In the genomic region with DNA sequence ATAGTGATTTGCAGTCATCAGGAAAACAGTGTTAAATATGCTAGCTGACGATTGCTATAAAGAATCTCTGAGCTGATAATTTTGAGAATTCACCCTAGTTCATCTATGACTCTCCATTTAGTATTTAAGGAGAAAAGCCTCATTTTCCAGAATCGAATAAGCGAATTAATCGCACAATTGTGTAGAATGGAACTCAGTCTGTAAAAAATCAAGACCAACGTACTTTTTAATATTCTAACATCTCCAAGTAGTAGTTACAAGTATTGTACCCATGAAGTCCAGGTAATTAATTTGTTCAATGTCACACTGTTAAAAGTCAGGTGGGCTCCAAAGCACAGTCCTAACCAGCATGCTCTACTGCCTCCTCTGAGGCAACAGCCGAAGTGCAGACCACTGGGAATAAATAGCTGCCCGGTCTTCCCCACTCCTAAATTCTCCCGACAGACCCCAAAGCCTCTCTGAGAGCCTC, we compare ENCODE assay signal across 8 cellular contexts. TPM values are rescaled to one million over a fixed set of nuclear protein-coding genes. Genes with fewer than 3 reads are reported as not detected.
DNase-seq lines count a peak whose midpoint lies in the region; ATAC-seq, FAIRE-seq and TF ChIP-seq lines count a peak whose summit lies in the region.

No MANE protein-coding gene starts in this region.

- CTCF ChIA-PET in A549 (lab: Yijun Ruan, JAX), result interaction anchor here (0.7 to 2.8 kb wide), 27 partner anchors 9 to 378 kb away, joined by 3 to 17 read pairs (median 4); a partner anchor contains a TSS

- H3K27ac Mint-ChIP-seq in nephron, result peak overlapping the region; percentile 95 to 98 (median 95)

- peaks cover 26% of the 10 kb centered on the region for H3K4me1 ChIP-seq in A549

- POLR2A ChIA-PET in A549 (lab: Yijun Ruan, JAX), result interaction anchor here (0.7 to 2.1 kb wide), 5 partner anchors 15 to 185 kb away, joined by 3 to 12 read pairs (median 7); a partner anchor contains a TSS

- H3K4me3 Mint-ChIP-seq in nephron, result peak overlapping the region; percentile 95 to 99 (median 95)

- no peaks in the 10 kb centered on the region for H3K9me3 ChIP-seq in A549

- no peak for TF ChIP-seq EP300 in A549 (IDR thresholded peaks at IDR 0.05)

- H3K4me3 ChIP-seq in A549, result peak overlapping the region; percentile 82

- peaks cover 15% of the 10 kb centered on the region for H3K36me3 Mint-ChIP-seq in nephron (ENCODE audit: low read depth)

- H3K4me1 Mint-ChIP-seq in nephron, result peaks cover 42% of the 10 kb centered on the region

- TF ChIP-seq CTCF in A549 (IDR thresholded peaks at IDR 0.05) (no peak), nephron (IDR thresholded peaks at IDR 0.05; ENCODE audit: unreplicated experiment in 3 of 3) (no peak)

- peak overlapping the region; percentile 88 to 94 for H3K27ac ChIP-seq in A549
- peak overlapping the region; percentile 94 for H3K27ac ChIP-seq in caudate nucleus (ENCODE audit: low read depth, low read length)

- DNase-seq in A549 (ENCODE audit: low read depth in 1 of 2, low spot score in 1 of 2) (no peak), caudate nucleus (lab: John Stamatoyannopoulos, UW) (no peak), GDM1 (lab: John Stamatoyannopoulos, UW) (no peak), HPDE6-E6E7 (ENCODE audit: extremely low spot score) (no peak)
- no peak for DNase-seq in central memory CD4-positive, alpha-beta T cell

- no peak for TF ChIP-seq POLR2A in A549 (IDR thresholded peaks at IDR 0.05; ENCODE audit: low read length)

- TF ChIP-seq RAD21 in A549 (conservative IDR thresholded peaks at IDR 0.05 in 1 of 2, IDR thresholded peaks at IDR 0.05 in 1 of 2), result no peak

- WGBS in A549 (ENCODE audit: missing lambda C conversion rate), result 39% methylated on average over 8 of the region's 8 CpGs

- no peaks in the 10 kb centered on the region for H3K27me3 Mint-ChIP-seq in nephron (ENCODE audit: low read depth)

- H3K4me2 ChIP-seq in A549, result peak overlapping the region; percentile 82

- ATAC-seq in A549 (no peak; a peak in 1 of 6 replicates), GM19328 (IDR thresholded peaks at IDR 0.05; ENCODE audit: unreplicated experiment) (peak; percentile 45), HG03460 (IDR thresholded peaks at IDR 0.05; ENCODE audit: unreplicated experiment) (peak; percentile 37)

- H3K9me3 Mint-ChIP-seq in nephron, result peaks cover 2% of the 10 kb centered on the region

- FAIRE-seq in A549 (lab: Jason Lieb, UNC), result no peak

TF ChIP-seq in A549, 52 proteins besides CTCF, POLR2A, EP300 and RAD21:
- TF ChIP-seq, protein P1, sequence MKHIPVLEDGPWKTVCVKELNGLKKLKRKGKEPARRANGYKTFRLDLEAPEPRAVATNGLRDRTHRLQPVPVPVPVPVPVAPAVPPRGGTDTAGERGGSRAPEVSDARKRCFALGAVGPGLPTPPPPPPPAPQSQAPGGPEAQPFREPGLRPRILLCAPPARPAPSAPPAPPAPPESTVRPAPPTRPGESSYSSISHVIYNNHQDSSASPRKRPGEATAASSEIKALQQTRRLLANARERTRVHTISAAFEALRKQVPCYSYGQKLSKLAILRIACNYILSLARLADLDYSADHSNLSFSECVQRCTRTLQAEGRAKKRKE (CRISPR knock-in tag; IDR thresholded peaks at IDR 0.05; ENCODE audit: low read depth), result no peak
- TF ChIP-seq FOSL2 (IDR thresholded peaks at IDR 0.05) (no peak), FOSL2 (CRISPR knock-in tag; IDR thresholded peaks at IDR 0.05) (no peak), HOXB5 (CRISPR knock-in tag; IDR thresholded peaks at IDR 0.05) (no peak), FOXS1 (CRISPR knock-in tag; IDR thresholded peaks at IDR 0.05) (0 out of 2 replicates have a peak, but pooled peaks have one; percentile 3), NPAS2 (CRISPR knock-in tag; IDR thresholded peaks at IDR 0.05; ENCODE audit: borderline replicate concordance) (no peak), ZFP36 (IDR thresholded peaks at IDR 0.05; ENCODE audit: borderline replicate concordance, partially characterized antibody) (no peak), HOXB13 (CRISPR knock-in tag; IDR thresholded peaks at IDR 0.05; ENCODE audit: low read depth) (0 out of 2 replicates have a peak, but pooled peaks have one; percentile 1)
- TF ChIP-seq, protein P2, sequence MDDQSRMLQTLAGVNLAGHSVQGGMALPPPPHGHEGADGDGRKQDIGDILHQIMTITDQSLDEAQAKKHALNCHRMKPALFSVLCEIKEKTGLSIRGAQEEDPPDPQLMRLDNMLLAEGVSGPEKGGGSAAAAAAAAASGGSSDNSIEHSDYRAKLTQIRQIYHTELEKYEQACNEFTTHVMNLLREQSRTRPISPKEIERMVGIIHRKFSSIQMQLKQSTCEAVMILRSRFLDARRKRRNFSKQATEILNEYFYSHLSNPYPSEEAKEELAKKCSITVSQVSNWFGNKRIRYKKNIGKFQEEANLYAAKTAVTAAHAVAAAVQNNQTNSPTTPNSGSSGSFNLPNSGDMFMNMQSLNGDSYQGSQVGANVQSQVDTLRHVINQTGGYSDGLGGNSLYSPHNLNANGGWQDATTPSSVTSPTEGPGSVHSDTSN (IDR thresholded peaks at IDR 0.05), result no peak
- TF ChIP-seq, protein P3, sequence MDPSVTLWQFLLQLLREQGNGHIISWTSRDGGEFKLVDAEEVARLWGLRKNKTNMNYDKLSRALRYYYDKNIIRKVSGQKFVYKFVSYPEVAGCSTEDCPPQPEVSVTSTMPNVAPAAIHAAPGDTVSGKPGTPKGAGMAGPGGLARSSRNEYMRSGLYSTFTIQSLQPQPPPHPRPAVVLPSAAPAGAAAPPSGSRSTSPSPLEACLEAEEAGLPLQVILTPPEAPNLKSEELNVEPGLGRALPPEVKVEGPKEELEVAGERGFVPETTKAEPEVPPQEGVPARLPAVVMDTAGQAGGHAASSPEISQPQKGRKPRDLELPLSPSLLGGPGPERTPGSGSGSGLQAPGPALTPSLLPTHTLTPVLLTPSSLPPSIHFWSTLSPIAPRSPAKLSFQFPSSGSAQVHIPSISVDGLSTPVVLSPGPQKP (IDR thresholded peaks at IDR 0.05; ENCODE audit: low read depth, low read length), result no peak

RNA-seq across cellular contexts. Expression of a gene that starts 0.4 kb away (rescaled TPM):
- polyA plus RNA-seq in A549 (2011; rRNA removed), result 4.2 and 4.3 TPM in 2 replicates
- polyA plus RNA-seq in A549 (2012; cell fraction: cytosol; rRNA removed), result 1.4 and 1.5 TPM in 2 replicates
- polyA plus RNA-seq in A549 (2012; cell fraction: nucleus; rRNA removed), result 0.52 and 0.84 TPM in 2 replicates
- polyA plus RNA-seq in A549 (2017; fragmentation: RNase III; extraction: RNeasy Plus Mini Kit Qiagen cat#74134 plus additional on column Dnase treatment), result 2.2 to 3.7 TPM (median 2.7 TPM) in 3 replicates
- 1.2 and 1.3 TPM in 2 replicates for polyA minus RNA-seq in A549 (2011; rRNA and poly(A)+ RNA removed)

Comparison
In these comparisons a context has a peak if more than half of its experiments do, and no peak if none do; other contexts are left out.
1. ATAC-seq: peak in GM19328 (single experiment) and HG03460 (single experiment); none in A549 (0 of 2).